In genomic region chr2:103153580-103153979, GRCh38 we compare ENCODE assay signal across 41 cellular contexts.
"Had no signal": no experiment of that assay in that cellular context is flagged by ENCODE, and none has a peak within 500 bp of the region (broad histone marks: within the 10 kb centered on the region; RNA-seq: fewer than 3 reads in every experiment).

No MANE protein-coding gene starts in this region.

- H3K4me1 Mint-ChIP-seq: activated CD4-positive, alpha-beta T cell treated with anti-CD3 and anti-CD28 coated beads for 36 hours; activated CD4-positive, alpha-beta T cell treated with anti-CD3 and anti-CD28 coated beads, Interleukin-2, amount 10 ng/mL, durations not matched to agents 24 days and 14 days; activated CD8-positive, alpha-beta memory T cell treated with anti-CD3 and anti-CD28 coated beads, Interleukin-2, amount 10 ng/mL, durations not matched to agents 7 days and 5 days; activated naive CD4-positive, alpha-beta T cell treated with anti-CD3 and anti-CD28 coated beads, Interleukin-2, amount 50 U/mL, for 24 hours; activated naive CD8-positive, alpha-beta T cell treated with anti-CD3 and anti-CD28 coated beads for 36 hours; activated naive CD8-positive, alpha-beta T cell treated with anti-CD3 and anti-CD28 coated beads, Interleukin-2, amount 50 U/mL, for 24 hours; brain; T-cell had no signal

- H3K36me3 Mint-ChIP-seq: activated CD4-positive, alpha-beta memory T cell treated with anti-CD3 and anti-CD28 coated beads for 36 hours; activated CD8-positive, alpha-beta memory T cell treated with anti-CD3 and anti-CD28 coated beads, Interleukin-2, amount 10 ng/mL, durations not matched to agents 7 days and 5 days; activated naive CD4-positive, alpha-beta T cell treated with anti-CD3 and anti-CD28 coated beads, Interleukin-2, amount 50 U/mL, for 24 hours; activated naive CD8-positive, alpha-beta T cell treated with anti-CD3 and anti-CD28 coated beads for 36 hours; brain; T-cell had no signal

- H3K4me3 ChIP-seq: adrenal gland, ascending aorta, breast epithelium, cardiac muscle cell, heart left ventricle had no signal

- FAIRE-seq: colon, endometrium, endothelial cell of umbilical vein, frontal cortex had no signal

- H3K27ac ChIP-seq: adrenal gland, ascending aorta, breast epithelium, cardiac muscle cell, epithelial cell of prostate, heart left ventricle had no signal

- ATAC-seq: activated CD4-positive, alpha-beta T cell treated with anti-CD3 and anti-CD28 coated beads for 36 hours; activated CD8-positive, alpha-beta memory T cell treated with anti-CD3 and anti-CD28 coated beads, Interleukin-2, amount 10 ng/mL, durations not matched to agents 7 days and 5 days; activated CD8-positive, alpha-beta T cell treated with anti-CD3 and anti-CD28 coated beads, Interleukin-2, amount 10 ng/mL, durations not matched to agents 7 days and 5 days; activated naive CD8-positive, alpha-beta T cell treated with anti-CD3 and anti-CD28 coated beads, Interleukin-2, amount 50 U/mL, for 24 hours; effector memory CD8-positive, alpha-beta T cell; heart left ventricle; T-cell had no signal

- H3K4me3 Mint-ChIP-seq: activated CD4-positive, alpha-beta memory T cell treated with anti-CD3 and anti-CD28 coated beads for 36 hours; activated CD4-positive, alpha-beta T cell treated with anti-CD3 and anti-CD28 coated beads for 36 hours; activated CD4-positive, alpha-beta T cell treated with anti-CD3 and anti-CD28 coated beads, Interleukin-2, amount 10 ng/mL, durations not matched to agents 24 days and 14 days; activated CD8-positive, alpha-beta memory T cell treated with anti-CD3 and anti-CD28 coated beads, Interleukin-2, amount 10 ng/mL, durations not matched to agents 7 days and 5 days; activated CD8-positive, alpha-beta T cell treated with anti-CD3 and anti-CD28 coated beads, Interleukin-2, amount 10 ng/mL, durations not matched to agents 7 days and 5 days; activated naive CD4-positive, alpha-beta T cell treated with anti-CD3 and anti-CD28 coated beads for 36 hours; activated naive CD4-positive, alpha-beta T cell treated with anti-CD3 and anti-CD28 coated beads, Interleukin-2, amount 50 U/mL, for 24 hours; activated naive CD8-positive, alpha-beta T cell treated with anti-CD3 and anti-CD28 coated beads for 36 hours; activated naive CD8-positive, alpha-beta T cell treated with anti-CD3 and anti-CD28 coated beads, Interleukin-2, amount 50 U/mL, for 24 hours; activated T-helper 1 cell treated with anti-CD3 and anti-CD28 coated beads, Interleukin-12 subunit alpha, Interleukin-12 subunit beta, Interleukin-2, Interleukin-4 antibody, amounts not matched to agents 30 ng/mL and 10 ng/mL and 1 ng/mL, durations not matched to agents 14 hours and 24 hours and 36 hours; brain; effector memory CD8-positive, alpha-beta T cell; T-cell; T-helper 1 cell treated with Interleukin-12 subunit alpha and Interleukin-12 subunit beta and Interleukin-4 antibody, amounts not matched to agents 30 μg/mL and 1 μg/mL, for 36 hours had no signal

- H3K9me3 Mint-ChIP-seq: activated CD4-positive, alpha-beta memory T cell treated with anti-CD3 and anti-CD28 coated beads for 36 hours; activated CD4-positive, alpha-beta T cell treated with anti-CD3 and anti-CD28 coated beads, Interleukin-2, amount 10 ng/mL, durations not matched to agents 24 days and 14 days; activated naive CD4-positive, alpha-beta T cell treated with anti-CD3 and anti-CD28 coated beads for 36 hours; activated naive CD4-positive, alpha-beta T cell treated with anti-CD3 and anti-CD28 coated beads, Interleukin-2, amount 50 U/mL, for 24 hours; activated naive CD8-positive, alpha-beta T cell treated with anti-CD3 and anti-CD28 coated beads, Interleukin-2, amount 50 U/mL, for 24 hours; activated T-helper 1 cell treated with anti-CD3 and anti-CD28 coated beads, Interleukin-12 subunit alpha, Interleukin-12 subunit beta, Interleukin-2, Interleukin-4 antibody, amounts not matched to agents 30 ng/mL and 10 ng/mL and 1 ng/mL, durations not matched to agents 14 hours and 24 hours and 36 hours; activated T-helper 2 cell treated with anti-CD3 and anti-CD28 coated beads, Interferon-gamma antibody, Interleukin-2, Interleukin-4, amounts not matched to agents 10 μg/mL and 5 μg/mL and 100 μg/mL, durations not matched to agents 14 hours and 24 hours and 36 hours; T-helper 1 cell treated with Interleukin-12 subunit alpha and Interleukin-12 subunit beta and Interleukin-4 antibody, amounts not matched to agents 30 μg/mL and 1 μg/mL, for 36 hours had no signal

- H3K27me3 Mint-ChIP-seq: activated CD4-positive, alpha-beta memory T cell treated with anti-CD3 and anti-CD28 coated beads for 36 hours; activated CD4-positive, alpha-beta T cell treated with anti-CD3 and anti-CD28 coated beads for 36 hours; activated CD8-positive, alpha-beta memory T cell treated with anti-CD3 and anti-CD28 coated beads, Interleukin-2, amount 10 ng/mL, durations not matched to agents 7 days and 5 days; brain; effector memory CD8-positive, alpha-beta T cell; T-cell had no signal

- H3K9me3 ChIP-seq: adrenal gland, ascending aorta, breast epithelium had no signal

- DNase-seq: activated CD4-positive, alpha-beta memory T cell treated with anti-CD3 and anti-CD28 coated beads for 36 hours; activated CD4-positive, alpha-beta T cell treated with anti-CD3 and anti-CD28 coated beads for 36 hours; activated CD4-positive, alpha-beta T cell treated with anti-CD3 and anti-CD28 coated beads, Interleukin-2, amount 10 ng/mL, durations not matched to agents 24 days and 14 days; activated CD4-positive, CD25-positive, alpha-beta regulatory T cell; activated CD4-positive, CD25-positive, alpha-beta regulatory T cell treated with anti-CD3 and anti-CD28 coated beads, Interleukin-2, amount 50 U/mL, for 72 hours; activated CD8-positive, alpha-beta memory T cell treated with anti-CD3 and anti-CD28 coated beads, Interleukin-2, amount 10 ng/mL, durations not matched to agents 7 days and 5 days; activated CD8-positive, alpha-beta memory T cell treated with anti-CD3 and anti-CD28 coated beads, Interleukin-2, amount 50 U/mL, for 4 hours; activated CD8-positive, alpha-beta T cell treated with anti-CD3 and anti-CD28 coated beads, Interleukin-2, amount 10 ng/mL, durations not matched to agents 7 days and 5 days; activated effector memory CD4-positive, alpha-beta T cell treated with anti-CD3 and anti-CD28 coated beads, Interleukin-2, amount 50 U/mL, for 16 hours; activated naive CD4-positive, alpha-beta T cell treated with anti-CD3 and anti-CD28 coated beads for 36 hours; activated naive CD8-positive, alpha-beta T cell treated with anti-CD3 and anti-CD28 coated beads for 36 hours; activated naive CD8-positive, alpha-beta T cell treated with anti-CD3 and anti-CD28 coated beads, Interleukin-2, amount 50 U/mL, for 24 hours; activated T-cell treated with anti-CD3 and anti-CD28 coated beads, Interleukin-2, amount 50 U/mL, for 1 hour; activated T-cell treated with anti-CD3 and anti-CD28 coated beads, Interleukin-2, amount 50 U/mL, for 48 hours; adrenal gland; amygdala; central memory CD4-positive, alpha-beta T cell; cerebellar nuclear complex; cortex of kidney; dermis blood vessel endothelial cell; effector CD4-positive, alpha-beta T cell; effector memory CD8-positive, alpha-beta T cell; foreskin fibroblast; glutamatergic neuron; heart left ventricle; SW 1271; T-cell; T1000 had no signal

- H3K4me1 ChIP-seq: adrenal gland, ascending aorta, breast epithelium, heart left ventricle had no signal

- H3K27me3 ChIP-seq: adrenal gland, ascending aorta, breast epithelium, cardiac muscle cell had no signal

- H3K27ac Mint-ChIP-seq: activated CD4-positive, alpha-beta memory T cell treated with anti-CD3 and anti-CD28 coated beads for 36 hours; activated CD4-positive, alpha-beta T cell treated with anti-CD3 and anti-CD28 coated beads for 36 hours; activated CD4-positive, alpha-beta T cell treated with anti-CD3 and anti-CD28 coated beads, Interleukin-2, amount 10 ng/mL, durations not matched to agents 24 days and 14 days; activated CD8-positive, alpha-beta memory T cell treated with anti-CD3 and anti-CD28 coated beads, Interleukin-2, amount 10 ng/mL, durations not matched to agents 7 days and 5 days; activated CD8-positive, alpha-beta T cell treated with anti-CD3 and anti-CD28 coated beads, Interleukin-2, amount 10 ng/mL, durations not matched to agents 7 days and 5 days; activated naive CD4-positive, alpha-beta T cell treated with anti-CD3 and anti-CD28 coated beads for 36 hours; activated naive CD4-positive, alpha-beta T cell treated with anti-CD3 and anti-CD28 coated beads, Interleukin-2, amount 50 U/mL, for 24 hours; activated naive CD8-positive, alpha-beta T cell treated with anti-CD3 and anti-CD28 coated beads for 36 hours; activated naive CD8-positive, alpha-beta T cell treated with anti-CD3 and anti-CD28 coated beads, Interleukin-2, amount 50 U/mL, for 24 hours; activated T-helper 1 cell treated with anti-CD3 and anti-CD28 coated beads, Interleukin-12 subunit alpha, Interleukin-12 subunit beta, Interleukin-2, Interleukin-4 antibody, amounts not matched to agents 30 ng/mL and 10 ng/mL and 1 ng/mL, durations not matched to agents 14 hours and 24 hours and 36 hours; activated T-helper 2 cell treated with anti-CD3 and anti-CD28 coated beads, Interferon-gamma antibody, Interleukin-2, Interleukin-4, amounts not matched to agents 10 μg/mL and 5 μg/mL and 100 μg/mL, durations not matched to agents 14 hours and 24 hours and 36 hours; brain; effector memory CD8-positive, alpha-beta T cell; T-cell; T-helper 1 cell treated with Interleukin-12 subunit alpha and Interleukin-12 subunit beta and Interleukin-4 antibody, amounts not matched to agents 30 μg/mL and 1 μg/mL, for 36 hours had no signal

- H3K36me3 ChIP-seq: adrenal gland, ascending aorta, breast epithelium, cardiac muscle cell, heart left ventricle had no signal
